Comparison of ENCODE assay signal across 10 cellular contexts in genomic region chr11:3860360-3860759, GRCh38. TPM values are rescaled to one million over a fixed set of nuclear protein-coding genes. Genes with fewer than 3 reads are reported as not detected.
DNase-seq lines count a peak whose midpoint lies in the region; ATAC-seq and TF ChIP-seq lines count a peak whose summit lies in the region.
"Had no signal": no experiment of that assay in that cellular context is flagged by ENCODE, and none has a peak within 500 bp of the region (broad histone marks: within the 10 kb centered on the region; RNA-seq: fewer than 3 reads in every experiment).

No MANE protein-coding gene starts in this region.

- H3K4me2 ChIP-seq in OCI-LY1 (ENCODE audit: low read length): peak overlapping the region; percentile 97

- no peak overlapping the region for H2AFZ ChIP-seq in OCI-LY1 (ENCODE audit: low read length)

- POLR2A ChIA-PET in CD8-positive, alpha-beta memory T cell (lab: Charles Lee): interaction anchor here (1.0 to 1.2 kb wide), 2 partner anchors 8 to 19 kb away, joined by 3 to 4 read pairs; no protein-coding TSS in a partner anchor

- peak overlapping the region; percentile 38 to 99 (median 80) for H3K27ac Mint-ChIP-seq in CD8-positive, alpha-beta memory T cell
- peak overlapping the region; percentile 96 for H3K27ac Mint-ChIP-seq in activated naive CD8-positive, alpha-beta T cell

- peaks cover 79 to 87% (median 84%) of the 10 kb centered on the region in 3 donors for H3K4me1 Mint-ChIP-seq in CD8-positive, alpha-beta memory T cell
- peaks cover 84% of the 10 kb centered on the region for H3K4me1 Mint-ChIP-seq in activated naive CD8-positive, alpha-beta T cell (ENCODE audit: low read depth)

- H3K9me3 ChIP-seq in CD8-positive, alpha-beta memory T cell (ENCODE audit: low read length): no peaks in the 10 kb centered on the region
- no peaks in the 10 kb centered on the region for H3K9me3 ChIP-seq in OCI-LY1 (ENCODE audit: low read length)
- no peaks in the 10 kb centered on the region for H3K9me3 ChIP-seq in skeletal muscle tissue (ENCODE audit: control insufficient read depth in 3 of 3, low read length in 3 of 3)
- no peaks in the 10 kb centered on the region for H3K9me3 ChIP-seq in BE2C

- H3K4me3 ChIP-seq in CD8-positive, alpha-beta memory T cell (ENCODE audit: low read length): peak overlapping the region; percentile 32
- no peak overlapping the region for H3K4me3 ChIP-seq in OCI-LY1 (ENCODE audit: low read depth, low read length, poor library complexity, severe bottlenecking)
- H3K4me3 ChIP-seq in skeletal muscle tissue (ENCODE audit: low read length in 3 of 3): peak overlapping the region in 1 of 3 donors; percentile 26
- H3K4me3 ChIP-seq in BE2C (ENCODE audit: low read depth, low read length): no peak overlapping the region

- CTCF ChIA-PET in CD8-positive, alpha-beta memory T cell (lab: Charles Lee): interaction anchor here (1.1 to 10.0 kb wide), 7 partner anchors 9 to 213 kb away, joined by 3 to 127 read pairs (median 5); partner anchors contain the start of gene RHOG

- H3K4me1 ChIP-seq in CD8-positive, alpha-beta memory T cell (ENCODE audit: insufficient read depth, low read length): peaks cover 73% of the 10 kb centered on the region
- H3K4me1 ChIP-seq in OCI-LY1 (ENCODE audit: insufficient read depth, low read length, severe bottlenecking) (peaks cover 79% of the 10 kb centered on the region), skeletal muscle tissue (ENCODE audit: control insufficient read depth in 3 of 3, insufficient read depth in 3 of 3, low read length in 3 of 3) (peaks cover 65 to 75% (median 66%) of the 10 kb centered on the region in 3 donors), BE2C (no peaks in the 10 kb centered on the region)

- no peak for ATAC-seq in GM21737 (IDR thresholded peaks at IDR 0.05; ENCODE audit: unreplicated experiment)

- H3K4me3 Mint-ChIP-seq in CD8-positive, alpha-beta memory T cell: peak overlapping the region; percentile 72 to 99 (median 84)
- peak overlapping the region; percentile 90 for H3K4me3 Mint-ChIP-seq in activated naive CD8-positive, alpha-beta T cell

- no peaks in the 10 kb centered on the region for H3K9me3 Mint-ChIP-seq in CD8-positive, alpha-beta memory T cell
- no peaks in the 10 kb centered on the region for H3K9me3 Mint-ChIP-seq in activated naive CD8-positive, alpha-beta T cell (ENCODE audit: low read depth)

- TF ChIP-seq CTCF in OCI-LY1 (IDR thresholded peaks at IDR 0.05; ENCODE audit: low read length) (no peak), BE2C (IDR thresholded peaks at IDR 0.05; ENCODE audit: low read depth, low read length) (no peak)

- no peaks in the 10 kb centered on the region for H4K20me1 ChIP-seq in OCI-LY1 (ENCODE audit: insufficient read depth, low read length)

- H3K79me2 ChIP-seq in OCI-LY1 (ENCODE audit: insufficient read depth, low read length): peaks cover 69% of the 10 kb centered on the region

- H3K27me3 ChIP-seq in CD8-positive, alpha-beta memory T cell (ENCODE audit: insufficient read depth, low read length, poor library complexity, severe bottlenecking): no peaks in the 10 kb centered on the region
- no peaks in the 10 kb centered on the region for H3K27me3 ChIP-seq in OCI-LY1 (ENCODE audit: insufficient read depth, low read length)
- no peaks in the 10 kb centered on the region for H3K27me3 ChIP-seq in skeletal muscle tissue (ENCODE audit: control insufficient read depth in 3 of 3, insufficient read depth in 3 of 3, low read length in 3 of 3)
- H3K27me3 ChIP-seq in BE2C: no peaks in the 10 kb centered on the region

- no peaks in the 10 kb centered on the region for H3K36me3 ChIP-seq in CD8-positive, alpha-beta memory T cell (ENCODE audit: insufficient read depth, low read length)
- H3K36me3 ChIP-seq in OCI-LY1 (ENCODE audit: insufficient read depth, low read length) (no peaks in the 10 kb centered on the region), skeletal muscle tissue (ENCODE audit: control insufficient read depth in 3 of 3, insufficient read depth in 3 of 3, low read length in 3 of 3) (no peaks in the 10 kb centered on the region), BE2C (no peaks in the 10 kb centered on the region)

- peaks cover 0 to 14% (median 0%) of the 10 kb centered on the region in 3 donors for H3K36me3 Mint-ChIP-seq in CD8-positive, alpha-beta memory T cell
- peaks cover 3% of the 10 kb centered on the region for H3K36me3 Mint-ChIP-seq in activated naive CD8-positive, alpha-beta T cell

- H3K27ac ChIP-seq in CD8-positive, alpha-beta memory T cell (ENCODE audit: low read depth, low read length): peak overlapping the region; percentile 5
- peak overlapping the region; percentile 82 for H3K27ac ChIP-seq in OCI-LY1 (ENCODE audit: low read depth, low read length, poor library complexity, severe bottlenecking)
- peak overlapping the region; percentile 93 for H3K27ac ChIP-seq in skeletal muscle tissue (ENCODE audit: low read depth, low read length)

- no peaks in the 10 kb centered on the region for H3K27me3 Mint-ChIP-seq in CD8-positive, alpha-beta memory T cell
- no peaks in the 10 kb centered on the region for H3K27me3 Mint-ChIP-seq in activated naive CD8-positive, alpha-beta T cell

- peak in 1 of 5 donors; percentile 42 for DNase-seq in CD8-positive, alpha-beta memory T cell
- no peak for DNase-seq in BE2C
- no peak for DNase-seq in NCI-H82 (lab: John Stamatoyannopoulos, UW)
- DNase-seq in HCEC 1CT: no peak
- DNase-seq: COR-L47, NCI-H1694 had no signal

- H3K9me2 ChIP-seq in OCI-LY1 (ENCODE audit: low read depth, low read length): no peaks in the 10 kb centered on the region

- no peaks in the 10 kb centered on the region for H3F3A ChIP-seq in OCI-LY1 (ENCODE audit: insufficient read depth, low read length)

- no peak overlapping the region; the same call in 1 of the 2 replicates for H3K9ac ChIP-seq in OCI-LY1 (ENCODE audit: low read length)
- peak overlapping the region; percentile 10 to 51 (median 26) for H3K9ac ChIP-seq in skeletal muscle tissue (ENCODE audit: low read depth in 1 of 3, low read length in 3 of 3)

RNA-seq across cellular contexts. Expression of gene STIM1, which starts 4.9 kb away (rescaled TPM):
- 10 to 100 TPM; 45.6 to 46.0 TPM for total RNA-seq in CD8-positive, alpha-beta memory T cell
- polyA plus RNA-seq in CD8-positive, alpha-beta memory T cell: 43.8 TPM
- total RNA-seq in skeletal muscle tissue: 54.8 TPM
- 29.2 TPM for polyA plus RNA-seq in BE2C (2012; ENCODE audit: insufficient read depth, insufficient read length, low read depth)

RNA-seq across cellular contexts. Expression of gene RHOG, which starts 19.6 kb away (rescaled TPM):
- total RNA-seq in CD8-positive, alpha-beta memory T cell: 100 to 1,000 TPM; 170 to 175 TPM
- polyA plus RNA-seq in CD8-positive, alpha-beta memory T cell: 229 TPM
- total RNA-seq in skeletal muscle tissue: 1.6 TPM
- 130 TPM for polyA plus RNA-seq in BE2C (2012; ENCODE audit: insufficient read depth, insufficient read length, low read depth)

RNA-seq across cellular contexts. Expression of gene PGAP2, which starts 52.0 kb away (rescaled TPM):
- 10 to 100 TPM; 38.9 to 40.2 TPM for total RNA-seq in CD8-positive, alpha-beta memory T cell
- 16.1 TPM for polyA plus RNA-seq in CD8-positive, alpha-beta memory T cell
- total RNA-seq in skeletal muscle tissue: 8.9 TPM
- polyA plus RNA-seq in BE2C (2012; ENCODE audit: insufficient read depth, insufficient read length, low read depth): 9.8 TPM

Comparison
In these comparisons a context has a peak if more than half of its experiments do, and no peak if none do; other contexts are left out.
1. H3K27ac ChIP-seq: peak in every context shown above with its lines; median percentile 93 in skeletal muscle tissue; 82 in OCI-LY1; 5 in CD8-positive, alpha-beta memory T cell.
2. RNA of gene RHOG, which starts 19.6 kb away (total RNA-seq): 170 to 175 TPM in CD8-positive, alpha-beta memory T cell; 1.6 TPM in skeletal muscle tissue (single experiment); every median in the first group is over 10 times any median in the second.